In genomic region chr13:21061077-21061945, GRCh38 we compare ENCODE assay signal across 8 cellular contexts. TPM values are rescaled to one million over a fixed set of nuclear protein-coding genes. Genes with fewer than 3 reads are reported as not detected.
A peak's percentile ranks its signal among the peaks of the same experiment; 100 is the strongest.
DNase-seq lines count a peak whose midpoint lies in the region; ATAC-seq and TF ChIP-seq lines count a peak whose summit lies in the region.

Gene LATS2 (minus strand): TSS chr13:21061586. CDS start chr13:21046026, 15,560 bp downstream.

- intact Hi-C loops in CD8-positive, alpha-beta T cell (cut with DNase I, micrococcal nuclease): no loop called here
- intact Hi-C loops in activated naive CD4-positive, alpha-beta T cell treated with anti-CD3 and anti-CD28 coated beads for 36 hours (cut with micrococcal nuclease): loop anchor here (5.0 kb wide), 1 partner anchor 44 kb away; no protein-coding TSS in a partner anchor

- peak; percentile 77 for ATAC-seq in CD8-positive, alpha-beta T cell
- peak; percentile 91 for ATAC-seq in GM19351 (IDR thresholded peaks at IDR 0.05; ENCODE audit: unreplicated experiment)
- ATAC-seq in HG03457 (IDR thresholded peaks at IDR 0.05; ENCODE audit: unreplicated experiment): peak; percentile 86
- ATAC-seq in foreskin keratinocyte: peak; percentile 86

- POLR2A ChIA-PET in CD8-positive, alpha-beta T cell (lab: Charles Lee): no interaction called here

- CTCF ChIA-PET in CD8-positive, alpha-beta T cell (lab: Charles Lee): no interaction called here
- CTCF ChIA-PET in activated naive CD4-positive, alpha-beta T cell treated with anti-CD3 and anti-CD28 coated beads for 36 hours (lab: Charles Lee): interaction anchor here (0.7 to 1.6 kb wide), 2 partner anchors 17 to 84 kb away, joined by 3 read pairs; no protein-coding TSS in a partner anchor

- peak within 1 kb of the TSS; percentile 34 for H3K27ac Mint-ChIP-seq in CD8-positive, alpha-beta T cell
- H3K27ac Mint-ChIP-seq in activated naive CD4-positive, alpha-beta T cell treated with anti-CD3 and anti-CD28 coated beads for 36 hours: no peak within 1 kb of the TSS
- H3K27ac Mint-ChIP-seq in nephron: peak within 1 kb of the TSS; percentile 69 to 85 (median 79)

- no peak for TF ChIP-seq CTCF in CD8-positive, alpha-beta T cell (IDR thresholded peaks at IDR 0.05)
- TF ChIP-seq CTCF in foreskin keratinocyte (conservative IDR thresholded peaks at IDR 0.05) (peak; percentile 33), nephron (IDR thresholded peaks at IDR 0.05; ENCODE audit: unreplicated experiment in 3 of 3) (no peak)

- H3K9ac ChIP-seq in subcutaneous abdominal adipose tissue (ENCODE audit: low read length in 5 of 5): peak within 1 kb of the TSS in 4 of 5 donors; percentile 76 to 95 (median 86)

- no peaks in the 10 kb centered on the region for H3K9me3 ChIP-seq in CD8-positive, alpha-beta T cell (ENCODE audit: low read length)
- no peaks in the 10 kb centered on the region for H3K9me3 ChIP-seq in subcutaneous abdominal adipose tissue (ENCODE audit: control insufficient read depth in 5 of 5, low read length in 5 of 5)

- peaks cover 6% of the 10 kb centered on the region for H3K4me1 Mint-ChIP-seq in CD8-positive, alpha-beta T cell (ENCODE audit: low read depth)
- H3K4me1 Mint-ChIP-seq in activated naive CD4-positive, alpha-beta T cell treated with anti-CD3 and anti-CD28 coated beads for 36 hours (ENCODE audit: low read depth): no peaks in the 10 kb centered on the region
- peaks cover 18% of the 10 kb centered on the region for H3K4me1 Mint-ChIP-seq in nephron

- peak within 1 kb of the TSS; percentile 62 for H3K4me3 ChIP-seq in CD8-positive, alpha-beta T cell (ENCODE audit: low read depth, low read length)
- peak within 1 kb of the TSS; percentile 50 to 81 (median 78) for H3K4me3 ChIP-seq in subcutaneous abdominal adipose tissue (ENCODE audit: low read depth in 1 of 5, low read length in 5 of 5)

- H3K36me3 ChIP-seq in CD8-positive, alpha-beta T cell (ENCODE audit: insufficient read depth, low read length): no peaks in the 10 kb centered on the region
- H3K36me3 ChIP-seq in subcutaneous abdominal adipose tissue (ENCODE audit: control insufficient read depth in 5 of 5, insufficient read depth in 5 of 5, low read length in 5 of 5): no peaks in the 10 kb centered on the region

- H3K27ac ChIP-seq in CD8-positive, alpha-beta T cell (ENCODE audit: low read depth, low read length): no peak within 1 kb of the TSS
- peak within 1 kb of the TSS; percentile 63 for H3K27ac ChIP-seq in foreskin keratinocyte
- H3K27ac ChIP-seq in subcutaneous abdominal adipose tissue (ENCODE audit: low read depth, low read length): peak within 1 kb of the TSS; percentile 98

- H3K4me1 ChIP-seq in CD8-positive, alpha-beta T cell (ENCODE audit: insufficient read depth, low read length): peaks cover 4% of the 10 kb centered on the region
- H3K4me1 ChIP-seq in foreskin keratinocyte (peaks cover 2% of the 10 kb centered on the region), subcutaneous abdominal adipose tissue (ENCODE audit: control insufficient read depth in 5 of 5, insufficient read depth in 5 of 5, low read length in 5 of 5) (peaks cover 4 to 38% (median 34%) of the 10 kb centered on the region in 5 donors)

- DNase-seq in CD8-positive, alpha-beta T cell: peak; percentile 44 to 69 (median 55)
- DNase-seq in RKO (ENCODE audit: low spot score): peak; percentile 91
- peak; percentile 65 for DNase-seq in activated naive CD4-positive, alpha-beta T cell treated with anti-CD3 and anti-CD28 coated beads for 36 hours
- DNase-seq in foreskin keratinocyte: peak; percentile 61 to 81

- no peaks in the 10 kb centered on the region for H3K9me3 Mint-ChIP-seq in CD8-positive, alpha-beta T cell
- no peaks in the 10 kb centered on the region for H3K9me3 Mint-ChIP-seq in activated naive CD4-positive, alpha-beta T cell treated with anti-CD3 and anti-CD28 coated beads for 36 hours
- H3K9me3 Mint-ChIP-seq in nephron: no peaks in the 10 kb centered on the region

- peak within 1 kb of the TSS; percentile 82 for H3K4me3 Mint-ChIP-seq in CD8-positive, alpha-beta T cell
- peak within 1 kb of the TSS; percentile 75 for H3K4me3 Mint-ChIP-seq in activated naive CD4-positive, alpha-beta T cell treated with anti-CD3 and anti-CD28 coated beads for 36 hours
- peak within 1 kb of the TSS; percentile 81 to 88 (median 83) for H3K4me3 Mint-ChIP-seq in nephron

- no peaks in the 10 kb centered on the region for H3K27me3 ChIP-seq in CD8-positive, alpha-beta T cell (ENCODE audit: insufficient read depth, low read length)
- H3K27me3 ChIP-seq in foreskin keratinocyte: no peaks in the 10 kb centered on the region
- H3K27me3 ChIP-seq in subcutaneous abdominal adipose tissue (ENCODE audit: control insufficient read depth in 5 of 5, insufficient read depth in 4 of 5, low read length in 5 of 5): no peaks in the 10 kb centered on the region

- peaks cover 30% of the 10 kb centered on the region for H3K27me3 Mint-ChIP-seq in CD8-positive, alpha-beta T cell (ENCODE audit: low read depth)
- H3K27me3 Mint-ChIP-seq in activated naive CD4-positive, alpha-beta T cell treated with anti-CD3 and anti-CD28 coated beads for 36 hours (ENCODE audit: low read depth): peaks cover 21% of the 10 kb centered on the region
- peaks cover 6% of the 10 kb centered on the region for H3K27me3 Mint-ChIP-seq in nephron (ENCODE audit: low read depth)

- no peaks in the 10 kb centered on the region for H3K36me3 Mint-ChIP-seq in CD8-positive, alpha-beta T cell
- H3K36me3 Mint-ChIP-seq in activated naive CD4-positive, alpha-beta T cell treated with anti-CD3 and anti-CD28 coated beads for 36 hours (ENCODE audit: low read depth): peaks cover 1% of the 10 kb centered on the region
- no peaks in the 10 kb centered on the region for H3K36me3 Mint-ChIP-seq in nephron (ENCODE audit: low read depth)

RNA-seq across cellular contexts. Expression of gene LATS2, which starts in this region (rescaled TPM):
- 1 to 10 TPM; 7.1 TPM for total RNA-seq in CD8-positive, alpha-beta T cell
- total RNA-seq in activated naive CD4-positive, alpha-beta T cell treated with anti-CD3 and anti-CD28 coated beads for 36 hours: 1 to 10 TPM; 1.1 to 1.2 TPM
- 12.0 and 12.6 TPM in 2 replicates for total RNA-seq in foreskin keratinocyte
- 3.1 and 3.3 TPM in 2 replicates for polyA plus RNA-seq in foreskin keratinocyte
